11 cellular contexts compared by ENCODE assay signal in genomic region chr11:1875786-1876335, GRCh38. TPM values are rescaled to one million over a fixed set of nuclear protein-coding genes. Genes with fewer than 3 reads are reported as not detected.
DNase-seq lines count a peak whose midpoint lies in the region; ATAC-seq and TF ChIP-seq lines count a peak whose summit lies in the region.
"Not testable (repeated sequence)": the region's sequence is repeated elsewhere in the genome, so short reads cannot be mapped to it uniquely, and the experiment has no call there.
"Had no signal": no experiment of that assay in that cellular context is flagged by ENCODE, and none has a peak within 500 bp of the region (broad histone marks: within the 10 kb centered on the region; RNA-seq: fewer than 3 reads in every experiment).

No MANE protein-coding gene starts in this region.

- not testable (repeated sequence) for H3K79me2 ChIP-seq in trophoblast cell (ENCODE audit: control insufficient read depth, insufficient read depth, low read length, poor library complexity)

- H3K4me3 Mint-ChIP-seq in activated CD8-positive, alpha-beta T cell treated with anti-CD3 and anti-CD28 coated beads for 36 hours, result not testable (repeated sequence)

- H3K79me1 ChIP-seq in trophoblast cell (ENCODE audit: low read length), result peaks cover 30% of the 10 kb centered on the region

- peak overlapping the region; percentile 46 for H2BK5ac ChIP-seq in trophoblast cell (ENCODE audit: low read depth, low read length, poor library complexity)

- not testable (repeated sequence) for H3K9ac ChIP-seq in trophoblast cell (ENCODE audit: low read length)

- H2BK120ac ChIP-seq in trophoblast cell (ENCODE audit: insufficient read depth, low read length, poor library complexity), result peak overlapping the region; percentile 24

- H3K4ac ChIP-seq in trophoblast cell (ENCODE audit: low read depth, low read length), result peak overlapping the region; percentile 41

- H3K18ac ChIP-seq in trophoblast cell (ENCODE audit: low read length), result peak overlapping the region; percentile 49

- H4K8ac ChIP-seq in trophoblast cell (ENCODE audit: low read depth, low read length), result peak overlapping the region; percentile 5

- not testable (repeated sequence) for H3K4me2 ChIP-seq in trophoblast cell (ENCODE audit: low read length)

- H4K91ac ChIP-seq in trophoblast cell (ENCODE audit: low read depth, low read length), result peak overlapping the region; percentile 90

- not testable (repeated sequence) for H3K36me3 ChIP-seq in esophagus muscularis mucosa; lower lobe of right lung; trophoblast cell (ENCODE audit: control insufficient read depth in 1 of 2, insufficient read depth in 2 of 2, low read length in 2 of 2); tibial artery

- H2AFZ ChIP-seq in trophoblast cell (ENCODE audit: insufficient read depth, low read length, poor library complexity), result not testable (repeated sequence)

- H3K27ac ChIP-seq in esophagus muscularis mucosa (replicated peaks in 1 of 4) (peak overlapping the region; percentile 74 to 84 (median 80)), lower lobe of right lung (peak overlapping the region; percentile 18), trophoblast cell (ENCODE audit: low read depth, low read length) (peak overlapping the region; percentile 23), tibial artery (peak overlapping the region; percentile 50 to 68)

- H3K27me3 Mint-ChIP-seq in activated CD8-positive, alpha-beta T cell treated with anti-CD3 and anti-CD28 coated beads for 36 hours, result not testable (repeated sequence)

- DNase-seq in NCI-H1105 (lab: John Stamatoyannopoulos, UW) (peak; percentile 60), lower lobe of right lung (peak; percentile 42), tibial artery (peak in 1 of 2 donors; percentile 59)
- peak; percentile 1 for DNase-seq in activated CD8-positive, alpha-beta T cell treated with anti-CD3 and anti-CD28 coated beads for 36 hours
- not testable (repeated sequence) for DNase-seq in esophagus muscularis mucosa (ENCODE audit: extremely low spot score); trophoblast cell

- H2BK12ac ChIP-seq in trophoblast cell (ENCODE audit: low read length), result peak overlapping the region; percentile 85

- H3K9me3 Mint-ChIP-seq in activated CD8-positive, alpha-beta T cell treated with anti-CD3 and anti-CD28 coated beads for 36 hours, result not testable (repeated sequence)

- H3K36me3 Mint-ChIP-seq in activated CD8-positive, alpha-beta T cell treated with anti-CD3 and anti-CD28 coated beads for 36 hours (ENCODE audit: low read depth), result not testable (repeated sequence)

- H3K4me3 ChIP-seq in esophagus muscularis mucosa, result peak overlapping the region; percentile 18 to 26 (median 23)
- H3K4me3 ChIP-seq in lower lobe of right lung; trophoblast cell (ENCODE audit: low read depth, low read length); tibial artery: not testable (repeated sequence)

- POLR2A ChIA-PET in activated CD8-positive, alpha-beta T cell treated with anti-CD3 and anti-CD28 coated beads for 36 hours (lab: Charles Lee), result interaction anchor here (0.5 to 1.7 kb wide), 5 partner anchors 15 to 367 kb away, joined by 3 to 5 read pairs (median 4); no protein-coding TSS in a partner anchor

- not testable (repeated sequence) for TF ChIP-seq EP300 in esophagus muscularis mucosa (IDR thresholded peaks at IDR 0.05)

- H3K14ac ChIP-seq in trophoblast cell (ENCODE audit: low read length), result peak overlapping the region; percentile 4

- not testable (repeated sequence) for H3K23ac ChIP-seq in trophoblast cell (ENCODE audit: low read length)

- H3K4me1 Mint-ChIP-seq in activated CD8-positive, alpha-beta T cell treated with anti-CD3 and anti-CD28 coated beads for 36 hours (ENCODE audit: low read depth), result peaks cover 32% of the 10 kb centered on the region

- intact Hi-C loops in activated CD8-positive, alpha-beta T cell treated with anti-CD3 and anti-CD28 coated beads for 36 hours (cut with micrococcal nuclease); esophagus muscularis mucosa (cut with DNase I); lower lobe of right lung (cut with DNase I): not testable (repeated sequence)
- intact Hi-C loops in tibial artery (cut with DNase I; ENCODE audit: low total_unique reads), result loop anchor here (5.0 kb wide), 1 partner anchor 39 kb away; the partner anchor contains the start of gene TNNI2

- H2AK5ac ChIP-seq in trophoblast cell (ENCODE audit: low read length), result peak overlapping the region; percentile 87

- CTCF ChIA-PET in activated CD8-positive, alpha-beta T cell treated with anti-CD3 and anti-CD28 coated beads for 36 hours (lab: Charles Lee), result interaction anchor here (0.8 to 2.0 kb wide), 13 partner anchors 9 to 274 kb away, joined by 3 to 10 read pairs (median 4); partner anchors contain the start of genes LSP1 and PRR33

- WGBS in esophagus muscularis mucosa, result 72% methylated on average over 16 of the region's 18 CpGs
- no CpG with 5 or more reads among the region's 18 CpGs for WGBS in trophoblast cell (ENCODE audit: extremely low coverage, insufficient coverage, insufficient read length)

- H3K27ac Mint-ChIP-seq in activated CD8-positive, alpha-beta T cell treated with anti-CD3 and anti-CD28 coated beads for 36 hours, result not testable (repeated sequence)

- not testable (repeated sequence) for TF ChIP-seq CTCF in activated CD8-positive, alpha-beta T cell treated with anti-CD3 and anti-CD28 coated beads for 36 hours (IDR thresholded peaks at IDR 0.05); esophagus muscularis mucosa (IDR thresholded peaks at IDR 0.05); lower lobe of right lung (IDR thresholded peaks at IDR 0.05); tibial artery (IDR thresholded peaks at IDR 0.05)

- not testable (repeated sequence) for TF ChIP-seq POLR2A in esophagus muscularis mucosa (IDR thresholded peaks at IDR 0.05; ENCODE audit: low read depth)

- not testable (repeated sequence) for H4K12ac ChIP-seq in trophoblast cell (ENCODE audit: low read depth, low read length)

- ATAC-seq in activated CD8-positive, alpha-beta T cell treated with anti-CD3 and anti-CD28 coated beads for 36 hours; lower lobe of right lung: not testable (repeated sequence)

- H3K27me3 ChIP-seq in esophagus muscularis mucosa (peaks cover 0 to 13% (median 0%) of the 10 kb centered on the region in 4 donors), tibial artery (peaks cover 0 to 27% of the 10 kb centered on the region in 2 donors)
- not testable (repeated sequence) for H3K27me3 ChIP-seq in lower lobe of right lung (ENCODE audit: low read depth); trophoblast cell (ENCODE audit: insufficient read depth, low read length)

- H3K4me1 ChIP-seq in esophagus muscularis mucosa (peaks cover 43 to 78% (median 67%) of the 10 kb centered on the region in 4 donors), lower lobe of right lung (peaks cover 17% of the 10 kb centered on the region), trophoblast cell (ENCODE audit: control insufficient read depth in 1 of 2, insufficient read depth in 2 of 2, low read length in 2 of 2) (peaks cover 20 to 21% of the 10 kb centered on the region in 2 experiments), tibial artery (peaks cover 0 to 58% (median 25%) of the 10 kb centered on the region in 4 donors)

- H3K9me3 ChIP-seq in esophagus muscularis mucosa; lower lobe of right lung; trophoblast cell (ENCODE audit: insufficient read depth, low read depth, low read length); tibial artery: not testable (repeated sequence)

RNA-seq across cellular contexts. Expression of gene PRR33, which starts 15.8 kb away (rescaled TPM):
- total RNA-seq in activated CD8-positive, alpha-beta T cell treated with anti-CD3 and anti-CD28 coated beads for 36 hours, result under 1 TPM; 0.16 to 0.20 TPM
- total RNA-seq in esophagus muscularis mucosa (not detected), lower lobe of right lung (not detected)
- not detected in 2 replicates for polyA plus RNA-seq in trophoblast cell (2013)
- total RNA-seq: left lung, OCI-LY7, progenitor cell of endocrine pancreas, SJSA1 had no signal

RNA-seq across cellular contexts. Expression of gene LSP1, which starts 23.0 kb away (rescaled TPM):
- 100 to 1,000 TPM; 247 to 251 TPM for total RNA-seq in activated CD8-positive, alpha-beta T cell treated with anti-CD3 and anti-CD28 coated beads for 36 hours
- total RNA-seq in esophagus muscularis mucosa (10 to 100 TPM; 10.3 to 36.5 (median 35.4) TPM), lower lobe of right lung (90.4 TPM)
- polyA plus RNA-seq in trophoblast cell (2013), result 0.67 and 0.68 TPM in 2 replicates
- total RNA-seq: progenitor cell of endocrine pancreas had no signal

RNA-seq across cellular contexts. Expression of gene TNNI2, which starts 37.1 kb away (rescaled TPM):
- total RNA-seq in activated CD8-positive, alpha-beta T cell treated with anti-CD3 and anti-CD28 coated beads for 36 hours, result under 1 TPM in 1 of 2 experiments, not detected in 1; 0.92 TPM
- total RNA-seq in esophagus muscularis mucosa, result 1 to 10 TPM in 1 of 4 donors, not detected in 3; 4.2 TPM
- total RNA-seq in lower lobe of right lung, result 17.7 TPM
- 1.1 and 1.7 TPM in 2 replicates for polyA plus RNA-seq in trophoblast cell (2013)
- total RNA-seq: SJSA1 had no signal

RNA-seq across cellular contexts. Expression of gene SYT8, which starts 41.1 kb away (rescaled TPM):
- total RNA-seq in activated CD8-positive, alpha-beta T cell treated with anti-CD3 and anti-CD28 coated beads for 36 hours, result not detected
- not detected for total RNA-seq in esophagus muscularis mucosa
- 18.5 TPM for total RNA-seq in lower lobe of right lung
- polyA plus RNA-seq in trophoblast cell (2013), result 1.1 and 1.4 TPM in 2 replicates
- total RNA-seq: activated CD4-positive, alpha-beta memory T cell treated with anti-CD3 and anti-CD28 coated beads, Interleukin-2, amount 10 ng/mL, durations not matched to agents 7 days and 5 days; OCI-LY7; SJSA1 had no signal

RNA-seq across cellular contexts. Expression of gene TNNT3, which starts 43.6 kb away (rescaled TPM):
- total RNA-seq in activated CD8-positive, alpha-beta T cell treated with anti-CD3 and anti-CD28 coated beads for 36 hours, result 1 to 10 TPM; 4.9 to 5.4 TPM
- total RNA-seq in esophagus muscularis mucosa (1 to 10 TPM; 2.8 to 6.0 (median 3.6) TPM), lower lobe of right lung (4.7 TPM)
- polyA plus RNA-seq in trophoblast cell (2013), result 4.2 and 4.5 TPM in 2 replicates
- total RNA-seq: progenitor cell of endocrine pancreas had no signal

Comparison
In these comparisons a context has a peak if more than half of its experiments do, and no peak if none do; other contexts are left out.
1. H3K27ac ChIP-seq: peak in every context shown above with its lines; median percentile 80 in esophagus muscularis mucosa; 59 in tibial artery; 23 in trophoblast cell; 18 in lower lobe of right lung.